ENCODE assay signal across 18 cellular contexts in genomic region chr13:59823495-59823894, GRCh38.
DNase-seq lines count a peak whose midpoint lies in the region; ATAC-seq, FAIRE-seq and TF ChIP-seq lines count a peak whose summit lies in the region.
"Had no signal": no experiment of that assay in that cellular context is flagged by ENCODE, and none has a peak within 500 bp of the region (broad histone marks: within the 10 kb centered on the region; RNA-seq: fewer than 3 reads in every experiment).

No MANE protein-coding gene starts in this region.

- CTCF ChIA-PET in WTC11 (lab: Charles Lee): no interaction called here

- no peak overlapping the region for H3K9ac ChIP-seq in endodermal cell (ENCODE audit: extremely low read depth, low read length, poor library complexity, severe bottlenecking)

- no peaks in the 10 kb centered on the region for H3K36me3 ChIP-seq in bronchial epithelial cell (ENCODE audit: control insufficient read depth, insufficient read depth, low read length)
- no peaks in the 10 kb centered on the region for H3K36me3 ChIP-seq in kidney epithelial cell (ENCODE audit: control insufficient read depth, insufficient read depth, low read length)
- peaks cover 4% of the 10 kb centered on the region for H3K36me3 ChIP-seq in endodermal cell (ENCODE audit: control insufficient read depth, insufficient read depth, low read length)
- H3K36me3 ChIP-seq: BE2C, vagina had no signal

- no peaks in the 10 kb centered on the region for H3K27me3 ChIP-seq in bronchial epithelial cell (ENCODE audit: control insufficient read depth, insufficient read depth, low read length)
- no peaks in the 10 kb centered on the region for H3K27me3 ChIP-seq in kidney epithelial cell (ENCODE audit: control insufficient read depth, insufficient read depth, low read length)
- no peaks in the 10 kb centered on the region for H3K27me3 ChIP-seq in endodermal cell (ENCODE audit: control insufficient read depth, insufficient read depth, low read length, poor library complexity, severe bottlenecking)
- H3K27me3 ChIP-seq: BE2C, body of pancreas, vagina had no signal

- H3K27ac Mint-ChIP-seq in endodermal cell: no peak overlapping the region
- no peak overlapping the region for H3K27ac Mint-ChIP-seq in WTC11
- H3K27ac Mint-ChIP-seq: activated CD4-positive, alpha-beta T cell treated with anti-CD3 and anti-CD28 coated beads, Interleukin-2, amount 10 ng/mL, durations not matched to agents 24 days and 14 days; activated T-cell treated with anti-CD3 and anti-CD28 coated beads, Interleukin-2, amount 50 U/mL, for 72 hours; stimulated activated naive B cell treated with anti-CD40 and anti-IgM and Interleukin-4, amounts not matched to agents 10 μg/mL and 1 μg/mL and 100 μg/mL, for 72 hours; T-helper 17 cell had no signal

- peak; percentile 36 for DNase-seq in AG08396 (ENCODE audit: low spot score)
- peak; percentile 1 for DNase-seq in HTR-8/SVneo (ENCODE audit: insufficient read length, low spot score)
- peak; percentile 77 for DNase-seq in bronchial epithelial cell (ENCODE audit: low read depth)
- peak; percentile 26 for DNase-seq in kidney epithelial cell (ENCODE audit: low read depth)
- DNase-seq in SIG-M5 treated with dmso at 0.1 percent for 504 hours (lab: John Stamatoyannopoulos, UW; ENCODE audit: unreplicated experiment): no peak
- no peak for DNase-seq in stimulated activated CD4-positive, alpha-beta T cell treated with anti-CD3 and anti-CD28 coated beads, Interleukin-2, amount 100 ng/mL, for 48 hours
- no peak for DNase-seq in endodermal cell
- no peak for DNase-seq in WTC11 (ENCODE audit: low spot score)
- DNase-seq: activated CD4-positive, alpha-beta T cell treated with anti-CD3 and anti-CD28 coated beads, Interleukin-2, amount 10 ng/mL, durations not matched to agents 24 days and 14 days; activated T-cell treated with anti-CD3 and anti-CD28 coated beads, Interleukin-2, amount 50 U/mL, for 72 hours; BE2C; body of pancreas; NCI-H2081; stimulated activated CD4-positive, alpha-beta T cell treated with anti-CD3 and anti-CD28 coated beads, Interleukin-4, amount 100 ng/mL, for 4 hours; stimulated activated naive B cell treated with anti-CD40 and anti-IgM and Interleukin-4, amounts not matched to agents 10 μg/mL and 1 μg/mL and 100 μg/mL, for 72 hours; T-helper 17 cell had no signal

- POLR2A ChIA-PET in WTC11 (lab: Charles Lee): no interaction called here

- 67 to 68% methylated on average over 1 of the region's 2 CpGs for WGBS in endodermal cell (ENCODE audit: insufficient coverage in 1 of 2, insufficient read length in 1 of 2), 2 experiments

- H3K4me1 ChIP-seq in endodermal cell (ENCODE audit: control insufficient read depth, insufficient read depth, low read length): no peaks in the 10 kb centered on the region
- H3K4me1 ChIP-seq: BE2C, body of pancreas, vagina had no signal

- no peaks in the 10 kb centered on the region for H3K9me3 Mint-ChIP-seq in endodermal cell
- H3K9me3 Mint-ChIP-seq in WTC11: no peaks in the 10 kb centered on the region
- H3K9me3 Mint-ChIP-seq: activated CD4-positive, alpha-beta T cell treated with anti-CD3 and anti-CD28 coated beads, Interleukin-2, amount 10 ng/mL, durations not matched to agents 24 days and 14 days; stimulated activated naive B cell treated with anti-CD40 and anti-IgM and Interleukin-4, amounts not matched to agents 10 μg/mL and 1 μg/mL and 100 μg/mL, for 72 hours had no signal

- no peaks in the 10 kb centered on the region for H3K27me3 Mint-ChIP-seq in endodermal cell (ENCODE audit: insufficient read depth)
- H3K27me3 Mint-ChIP-seq in WTC11 (ENCODE audit: low read depth): no peaks in the 10 kb centered on the region
- H3K27me3 Mint-ChIP-seq: activated CD4-positive, alpha-beta T cell treated with anti-CD3 and anti-CD28 coated beads, Interleukin-2, amount 10 ng/mL, durations not matched to agents 24 days and 14 days; stimulated activated naive B cell treated with anti-CD40 and anti-IgM and Interleukin-4, amounts not matched to agents 10 μg/mL and 1 μg/mL and 100 μg/mL, for 72 hours; T-helper 17 cell had no signal

- H3K4me3 Mint-ChIP-seq in endodermal cell (no peak overlapping the region), WTC11 (no peak overlapping the region)
- H3K4me3 Mint-ChIP-seq: activated CD4-positive, alpha-beta T cell treated with anti-CD3 and anti-CD28 coated beads, Interleukin-2, amount 10 ng/mL, durations not matched to agents 24 days and 14 days; activated T-cell treated with anti-CD3 and anti-CD28 coated beads, Interleukin-2, amount 50 U/mL, for 72 hours; stimulated activated naive B cell treated with anti-CD40 and anti-IgM and Interleukin-4, amounts not matched to agents 10 μg/mL and 1 μg/mL and 100 μg/mL, for 72 hours; T-helper 17 cell had no signal

- TF ChIP-seq CTCF in bronchial epithelial cell (IDR thresholded peaks at IDR 0.05; ENCODE audit: insufficient read depth, low read length, severe bottlenecking): no peak
- no peak for TF ChIP-seq CTCF in kidney epithelial cell (IDR thresholded peaks at IDR 0.05; ENCODE audit: insufficient read depth, low read length, poor library complexity, severe bottlenecking)
- TF ChIP-seq CTCF in endodermal cell (conservative IDR thresholded peaks at IDR 0.05): no peak
- no peak for TF ChIP-seq CTCF in WTC11 (IDR thresholded peaks at IDR 0.05)

- no peak overlapping the region for H3K27ac ChIP-seq in endodermal cell (ENCODE audit: low read depth, low read length)
- H3K27ac ChIP-seq: body of pancreas, vagina had no signal

- H3K4me1 Mint-ChIP-seq in endodermal cell (peaks cover 4% of the 10 kb centered on the region), WTC11 (no peaks in the 10 kb centered on the region)
- H3K4me1 Mint-ChIP-seq: activated CD4-positive, alpha-beta T cell treated with anti-CD3 and anti-CD28 coated beads, Interleukin-2, amount 10 ng/mL, durations not matched to agents 24 days and 14 days; stimulated activated naive B cell treated with anti-CD40 and anti-IgM and Interleukin-4, amounts not matched to agents 10 μg/mL and 1 μg/mL and 100 μg/mL, for 72 hours; T-helper 17 cell had no signal

- H3K36me3 Mint-ChIP-seq in endodermal cell (ENCODE audit: low read depth): no peaks in the 10 kb centered on the region
- 0 out of 2 replicates have a peak, but pooled peaks cover 8% of the 10 kb centered on the region for H3K36me3 Mint-ChIP-seq in WTC11
- H3K36me3 Mint-ChIP-seq: stimulated activated naive B cell treated with anti-CD40 and anti-IgM and Interleukin-4, amounts not matched to agents 10 μg/mL and 1 μg/mL and 100 μg/mL, for 72 hours had no signal

- no peaks in the 10 kb centered on the region for H3K9me3 ChIP-seq in endodermal cell (ENCODE audit: control insufficient read depth, low read length)
- H3K9me3 ChIP-seq: BE2C, body of pancreas, vagina had no signal

- FAIRE-seq in HTR-8/SVneo (lab: Jason Lieb, UNC) (no peak), bronchial epithelial cell (lab: Jason Lieb, UNC) (no peak)
- FAIRE-seq: GM19239 had no signal

- H3K4me3 ChIP-seq in bronchial epithelial cell (ENCODE audit: low read depth, low read length) (no peak overlapping the region), kidney epithelial cell (ENCODE audit: low read depth, low read length) (no peak overlapping the region), endodermal cell (ENCODE audit: low read length) (no peak overlapping the region)
- H3K4me3 ChIP-seq: body of pancreas, vagina had no signal

- no peak for ATAC-seq in WTC11
- ATAC-seq: activated T-cell treated with anti-CD3 and anti-CD28 coated beads, Interleukin-2, amount 50 U/mL, for 72 hours; body of pancreas; stimulated activated naive B cell treated with anti-CD40 and anti-IgM and Interleukin-4, amounts not matched to agents 10 μg/mL and 1 μg/mL and 100 μg/mL, for 72 hours; T-helper 17 cell had no signal

TF ChIP-seq in WTC11, 78 proteins besides CTCF, POLR2A, EP300 and RAD21:
- no peak for TF ChIP-seq EMX1 (CRISPR knock-in tag; IDR thresholded peaks at IDR 0.05)
- no peak for TF ChIP-seq ZNF396 (CRISPR knock-in tag; IDR thresholded peaks at IDR 0.05; ENCODE audit: borderline replicate concordance)
- TF ChIP-seq, protein P1, sequence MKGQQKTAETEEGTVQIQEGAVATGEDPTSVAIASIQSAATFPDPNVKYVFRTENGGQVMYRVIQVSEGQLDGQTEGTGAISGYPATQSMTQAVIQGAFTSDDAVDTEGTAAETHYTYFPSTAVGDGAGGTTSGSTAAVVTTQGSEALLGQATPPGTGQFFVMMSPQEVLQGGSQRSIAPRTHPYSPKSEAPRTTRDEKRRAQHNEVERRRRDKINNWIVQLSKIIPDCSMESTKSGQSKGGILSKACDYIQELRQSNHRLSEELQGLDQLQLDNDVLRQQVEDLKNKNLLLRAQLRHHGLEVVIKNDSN (CRISPR knock-in tag; IDR thresholded peaks at IDR 0.05): no peak
- TF ChIP-seq NFATC4 (CRISPR knock-in tag; IDR thresholded peaks at IDR 0.05): no peak
- TF ChIP-seq, protein P2, sequence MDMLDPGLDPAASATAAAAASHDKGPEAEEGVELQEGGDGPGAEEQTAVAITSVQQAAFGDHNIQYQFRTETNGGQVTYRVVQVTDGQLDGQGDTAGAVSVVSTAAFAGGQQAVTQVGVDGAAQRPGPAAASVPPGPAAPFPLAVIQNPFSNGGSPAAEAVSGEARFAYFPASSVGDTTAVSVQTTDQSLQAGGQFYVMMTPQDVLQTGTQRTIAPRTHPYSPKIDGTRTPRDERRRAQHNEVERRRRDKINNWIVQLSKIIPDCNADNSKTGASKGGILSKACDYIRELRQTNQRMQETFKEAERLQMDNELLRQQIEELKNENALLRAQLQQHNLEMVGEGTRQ (CRISPR knock-in tag; IDR thresholded peaks at IDR 0.05): no peak
- no peak for TF ChIP-seq JUN (CRISPR knock-in tag; IDR thresholded peaks at IDR 0.05)
- TF ChIP-seq ZNF671 (CRISPR knock-in tag; IDR thresholded peaks at IDR 0.05): no peak
- no peak for TF ChIP-seq GTF2I (CRISPR knock-in tag; conservative IDR thresholded peaks at IDR 0.05)
- no peak for TF ChIP-seq SMAD3 (CRISPR knock-in tag; IDR thresholded peaks at IDR 0.05; ENCODE audit: borderline replicate concordance)
- TF ChIP-seq ZBTB21 (CRISPR knock-in tag; IDR thresholded peaks at IDR 0.05; ENCODE audit: borderline replicate concordance): no peak
- no peak for TF ChIP-seq NFYB (CRISPR knock-in tag; conservative IDR thresholded peaks at IDR 0.05; ENCODE audit: low read depth)
- no peak for TF ChIP-seq RELA (CRISPR knock-in tag; IDR thresholded peaks at IDR 0.05; ENCODE audit: borderline replicate concordance)
- TF ChIP-seq ZNF416 (CRISPR knock-in tag; IDR thresholded peaks at IDR 0.05): no peak
- TF ChIP-seq TCF7 (CRISPR knock-in tag; IDR thresholded peaks at IDR 0.05; ENCODE audit: low read depth): no peak

Comparison
In these comparisons a context has a peak if more than half of its experiments do, and no peak if none do; other contexts are left out.
1. DNase-seq: peak in AG08396 (single experiment), HTR-8/SVneo (single experiment), bronchial epithelial cell (single experiment) and kidney epithelial cell (single experiment); none in SIG-M5 treated with dmso at 0.1 percent for 504 hours (single experiment), stimulated activated CD4-positive, alpha-beta T cell treated with anti-CD3 and anti-CD28 coated beads, Interleukin-2, amount 100 ng/mL, for 48 hours (0 of 2), endodermal cell (single experiment) and WTC11 (single experiment).